ENCODE assay signal across 13 cellular contexts in the genomic region with DNA sequence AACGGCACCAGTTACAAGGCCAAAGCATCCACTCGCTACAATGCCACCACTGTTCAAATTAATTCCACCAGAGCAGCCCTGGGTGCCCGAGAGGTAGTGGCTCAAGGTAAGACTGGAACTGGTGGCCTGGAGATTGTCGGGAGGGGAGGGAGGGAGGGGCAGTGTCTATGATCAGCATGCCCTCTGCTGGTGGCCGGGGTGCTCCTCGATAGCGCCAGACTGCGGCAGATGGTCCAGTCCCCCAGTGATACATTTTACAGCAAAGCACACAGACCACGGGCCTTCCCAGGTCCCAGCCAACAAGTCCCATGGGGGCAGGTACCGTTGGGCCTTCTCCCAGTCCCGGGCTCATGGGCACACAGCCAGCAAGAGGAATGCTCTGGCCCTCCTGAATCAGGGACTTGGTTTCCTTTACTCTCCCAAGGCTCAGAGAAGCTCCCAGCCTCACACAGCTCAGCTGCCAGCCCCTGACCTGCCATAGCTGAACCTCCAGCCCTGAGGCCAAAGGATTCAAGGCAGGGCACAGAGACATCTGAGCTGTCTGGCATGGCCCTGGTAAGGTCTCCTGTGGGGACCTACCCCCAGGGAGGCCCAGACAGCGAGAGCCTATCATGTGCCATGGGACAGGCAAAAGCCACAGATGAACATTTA. TPM values are rescaled to one million over a fixed set of nuclear protein-coding genes. Genes with fewer than 3 reads are reported as not detected.
DNase-seq lines count a peak whose midpoint lies in the region; ATAC-seq and TF ChIP-seq lines count a peak whose summit lies in the region.
"Had no signal": no experiment of that assay in that cellular context is flagged by ENCODE, and none has a peak within 500 bp of the region (broad histone marks: within the 10 kb centered on the region; RNA-seq: fewer than 3 reads in every experiment).

No MANE protein-coding gene starts in this region.

- no peak overlapping the region for H2BK120ac ChIP-seq in H9 (ENCODE audit: low read depth, low read length, poor library complexity, severe bottlenecking)

- no peak overlapping the region for H4K91ac ChIP-seq in H9 (ENCODE audit: insufficient read length, low read depth, low read length)

- DNase-seq in AG04450 (ENCODE audit: low read depth, low spot score) (no peak), H9 (peak; percentile 68), OCI-LY7 (ENCODE audit: low spot score) (no peak), endodermal cell (peak; percentile 73), NCI-H146 (lab: John Stamatoyannopoulos, UW) (no peak), NCI-H2107 treated with DMSO at 0.1 percent for 48 hours (lab: John Stamatoyannopoulos, UW; ENCODE audit: unreplicated experiment) (no peak)
- no peak for DNase-seq in activated CD8-positive, alpha-beta memory T cell treated with anti-CD3 and anti-CD28 coated beads, Interleukin-2, amount 10 ng/mL, durations not matched to agents 7 days and 5 days
- DNase-seq: activated CD8-positive, alpha-beta memory T cell treated with anti-CD3 and anti-CD28 coated beads, Interleukin-2, amount 50 U/mL, for 48 hours; activated naive CD8-positive, alpha-beta T cell treated with anti-CD3 and anti-CD28 coated beads, Interleukin-2, amount 10 ng/mL, durations not matched to agents 7 days and 5 days; pancreas had no signal

- 0 out of 2 replicates have a peak, but pooled peaks have one; percentile 7 for TF ChIP-seq CTCF in AG04450 (IDR thresholded peaks at IDR 0.05; ENCODE audit: low read depth, low read length)
- TF ChIP-seq CTCF in H9 (conservative IDR thresholded peaks at IDR 0.05), result peak; percentile 61
- 0 out of 2 replicates have a peak, but pooled peaks have one; percentile 20 for TF ChIP-seq CTCF in OCI-LY7 (conservative IDR thresholded peaks at IDR 0.05; ENCODE audit: low read length)
- peak; percentile 57 for TF ChIP-seq CTCF in endodermal cell (conservative IDR thresholded peaks at IDR 0.05)

- no peak overlapping the region for H3K4ac ChIP-seq in H9 (ENCODE audit: low read depth, low read length)

- H3K27ac ChIP-seq in AG04450 (ENCODE audit: low read depth, low read length) (no peak overlapping the region), H9 (ENCODE audit: insufficient read length, low read depth, low read length) (no peak overlapping the region), OCI-LY7 (ENCODE audit: low read depth, low read length, poor library complexity, severe bottlenecking) (no peak overlapping the region), endodermal cell (ENCODE audit: low read depth, low read length) (no peak overlapping the region)
- H3K27ac ChIP-seq: pancreas, vagina had no signal

- H3K56ac ChIP-seq in H9 (ENCODE audit: insufficient read length, low read depth, low read length), result no peak overlapping the region

- no peak overlapping the region for H2BK12ac ChIP-seq in H9 (ENCODE audit: insufficient read length, low read depth, low read length)

- no peak overlapping the region for H3K4me2 ChIP-seq in H9 (ENCODE audit: insufficient read depth, insufficient read length, low read length)
- H3K4me2 ChIP-seq in OCI-LY7 (ENCODE audit: low read length), result no peak overlapping the region

- H3K4me1 Mint-ChIP-seq in H9, result peaks cover 7% of the 10 kb centered on the region in 2 experiments
- H3K4me1 Mint-ChIP-seq in endodermal cell, result no peaks in the 10 kb centered on the region
- H3K4me1 Mint-ChIP-seq in activated CD8-positive, alpha-beta memory T cell treated with anti-CD3 and anti-CD28 coated beads, Interleukin-2, amount 10 ng/mL, durations not matched to agents 7 days and 5 days, result no peaks in the 10 kb centered on the region
- H3K4me1 Mint-ChIP-seq: stimulated activated memory B cell treated with anti-CD40 and anti-IgM and Interleukin-4, amounts not matched to agents 10 μg/mL and 1 μg/mL and 100 μg/mL, for 72 hours had no signal

- H3K79me1 ChIP-seq in H9 (ENCODE audit: insufficient read depth, low read depth, low read length, poor library complexity, severe bottlenecking), result peaks cover 7% of the 10 kb centered on the region

- H3K79me2 ChIP-seq in H9 (ENCODE audit: insufficient read depth, low read length) (peaks cover 18% of the 10 kb centered on the region; the same call in 1 of the 2 replicates), OCI-LY7 (ENCODE audit: insufficient read depth, low read depth, low read length) (peaks cover 8% of the 10 kb centered on the region; the same call in 1 of the 2 replicates)

- no peak overlapping the region for H4K8ac ChIP-seq in H9 (replicated peaks; ENCODE audit: insufficient read length, low read depth, low read length)

- H2BK5ac ChIP-seq in H9 (ENCODE audit: insufficient read length, low read length), result no peak overlapping the region

- H3K36me3 ChIP-seq in OCI-LY7 (ENCODE audit: insufficient read depth, low read length) (no peaks in the 10 kb centered on the region), endodermal cell (ENCODE audit: control insufficient read depth, insufficient read depth, low read length) (no peaks in the 10 kb centered on the region)
- H3K36me3 ChIP-seq: pancreas, vagina had no signal

- intact Hi-C loops in OCI-LY7 (cut with micrococcal nuclease; ENCODE audit: unreplicated experiment), result no loop called here

- H3K4me3 ChIP-seq in AG04450 (ENCODE audit: low read depth, low read length), result no peak overlapping the region
- H3K4me3 ChIP-seq in OCI-LY7 (ENCODE audit: low read depth, low read length, poor library complexity, severe bottlenecking), result no peak overlapping the region
- no peak overlapping the region for H3K4me3 ChIP-seq in endodermal cell (ENCODE audit: low read length)
- H3K4me3 ChIP-seq: pancreas, vagina had no signal

- no peak overlapping the region for H2BK20ac ChIP-seq in H9 (ENCODE audit: low read depth, low read length, poor library complexity, severe bottlenecking)

- no peak overlapping the region for H2AFZ ChIP-seq in H9 (ENCODE audit: low read length)
- H2AFZ ChIP-seq in OCI-LY7 (ENCODE audit: low read length), result no peak overlapping the region

- H3K18ac ChIP-seq in H9 (ENCODE audit: insufficient read length, low read depth, low read length), result no peak overlapping the region

- H4K20me1 ChIP-seq in H9 (ENCODE audit: control insufficient read depth, insufficient read depth, insufficient read length) (no peaks in the 10 kb centered on the region), OCI-LY7 (ENCODE audit: insufficient read depth, low read length) (no peaks in the 10 kb centered on the region)

- H3K36me3 Mint-ChIP-seq in H9 (ENCODE audit: insufficient read depth in 1 of 3, low read depth in 3 of 3) (peaks cover 2 to 10% (median 6%) of the 10 kb centered on the region in 3 experiments; a peak in 5 of 7 replicates), endodermal cell (ENCODE audit: low read depth) (peaks cover 5% of the 10 kb centered on the region)
- H3K36me3 Mint-ChIP-seq in activated CD8-positive, alpha-beta memory T cell treated with anti-CD3 and anti-CD28 coated beads, Interleukin-2, amount 10 ng/mL, durations not matched to agents 7 days and 5 days, result peaks cover 4% of the 10 kb centered on the region
- H3K36me3 Mint-ChIP-seq: stimulated activated memory B cell treated with anti-CD40 and anti-IgM and Interleukin-4, amounts not matched to agents 10 μg/mL and 1 μg/mL and 100 μg/mL, for 72 hours had no signal

- no peak overlapping the region for H3K9ac ChIP-seq in H9 (ENCODE audit: extremely low read depth, insufficient read length, low read length)
- H3K9ac ChIP-seq in endodermal cell (ENCODE audit: extremely low read depth, low read length, poor library complexity, severe bottlenecking), result no peak overlapping the region

- H3K9me2 ChIP-seq in OCI-LY7 (ENCODE audit: insufficient read depth, low read length), result no peaks in the 10 kb centered on the region

- BruUV-seq in OCI-LY7 (replicated peaks; lab: Mats Ljungman, UMichigan), result no TSS peak

- H2BK15ac ChIP-seq in H9 (ENCODE audit: low read depth, low read length), result no peak overlapping the region

- no peaks in the 10 kb centered on the region for H3K4me1 ChIP-seq in H9 (ENCODE audit: insufficient read depth, low read length)
- no peaks in the 10 kb centered on the region for H3K4me1 ChIP-seq in OCI-LY7 (ENCODE audit: insufficient read depth, low read length, poor library complexity, severe bottlenecking)
- no peaks in the 10 kb centered on the region for H3K4me1 ChIP-seq in endodermal cell (ENCODE audit: control insufficient read depth, insufficient read depth, low read length)
- H3K4me1 ChIP-seq: vagina had no signal

- no peaks in the 10 kb centered on the region; the same call in 1 of the 2 replicates for H3K9me3 ChIP-seq in AG04450 (ENCODE audit: control insufficient read depth, insufficient read depth, low read length)
- H3K9me3 ChIP-seq in H9 (ENCODE audit: control insufficient read depth, low read depth, low read length), result no peaks in the 10 kb centered on the region
- H3K9me3 ChIP-seq in OCI-LY7 (ENCODE audit: low read length), result peaks cover 12% of the 10 kb centered on the region
- H3K9me3 ChIP-seq in endodermal cell (ENCODE audit: control insufficient read depth, low read length), result peaks cover 14% of the 10 kb centered on the region
- H3K9me3 ChIP-seq: pancreas, vagina had no signal

- POLR2A ChIA-PET in AG04450 (lab: Yijun Ruan, JAX) (no interaction called here), OCI-LY7 (lab: Charles Lee) (interaction anchor here (1.2 kb wide), 1 partner anchor 36 kb away, joined by 3 read pairs; no protein-coding TSS in a partner anchor)

- H2AK5ac ChIP-seq in H9 (ENCODE audit: insufficient read length, low read length), result no peak overlapping the region

- no peaks in the 10 kb centered on the region for H3K27me3 Mint-ChIP-seq in H9 (ENCODE audit: low read depth)
- no peaks in the 10 kb centered on the region for H3K27me3 Mint-ChIP-seq in endodermal cell (ENCODE audit: insufficient read depth)
- no peaks in the 10 kb centered on the region for H3K27me3 Mint-ChIP-seq in activated CD8-positive, alpha-beta memory T cell treated with anti-CD3 and anti-CD28 coated beads, Interleukin-2, amount 10 ng/mL, durations not matched to agents 7 days and 5 days
- H3K27me3 Mint-ChIP-seq: activated naive CD8-positive, alpha-beta T cell treated with anti-CD3 and anti-CD28 coated beads, Interleukin-2, amount 10 ng/mL, durations not matched to agents 7 days and 5 days; stimulated activated memory B cell treated with anti-CD40 and anti-IgM and Interleukin-4, amounts not matched to agents 10 μg/mL and 1 μg/mL and 100 μg/mL, for 72 hours had no signal

- CTCF ChIA-PET in AG04450 (lab: Charles Lee), result interaction anchor here (1.2 to 1.3 kb wide), 2 partner anchors 16 to 60 kb away, joined by 3 to 4 read pairs; no protein-coding TSS in a partner anchor
- CTCF ChIA-PET in OCI-LY7 (lab: Charles Lee; ENCODE audit: unreplicated experiment), result no interaction called here
- CTCF ChIA-PET in activated CD8-positive, alpha-beta memory T cell treated with anti-CD3 and anti-CD28 coated beads, Interleukin-2, amount 10 ng/mL, durations not matched to agents 7 days and 5 days (lab: Charles Lee), result interaction anchor here (0.9 to 1.3 kb wide), 3 partner anchors 14 to 30 kb away, joined by 3 to 5 read pairs (median 4); no protein-coding TSS in a partner anchor

- no CpG with 5 or more reads among the region's 12 CpGs for WGBS in H9 (ENCODE audit: extremely low coverage, insufficient read length, low lambda C conversion rate)
- WGBS in endodermal cell (ENCODE audit: insufficient coverage in 1 of 2, insufficient read length in 1 of 2), 2 experiments, result 88 to 95% methylated on average over 3 to 12 of the region's 12 CpGs

- H3K4me3 Mint-ChIP-seq in H9 (no peak overlapping the region; a peak in 1 of 5 replicates), endodermal cell (no peak overlapping the region)
- no peak overlapping the region for H3K4me3 Mint-ChIP-seq in activated CD8-positive, alpha-beta memory T cell treated with anti-CD3 and anti-CD28 coated beads, Interleukin-2, amount 10 ng/mL, durations not matched to agents 7 days and 5 days
- H3K4me3 Mint-ChIP-seq: activated naive CD8-positive, alpha-beta T cell treated with anti-CD3 and anti-CD28 coated beads, Interleukin-2, amount 10 ng/mL, durations not matched to agents 7 days and 5 days; stimulated activated memory B cell treated with anti-CD40 and anti-IgM and Interleukin-4, amounts not matched to agents 10 μg/mL and 1 μg/mL and 100 μg/mL, for 72 hours had no signal

- H3K27me3 ChIP-seq in AG04450 (ENCODE audit: control insufficient read depth, insufficient read depth, low read length) (no peaks in the 10 kb centered on the region), H9 (ENCODE audit: insufficient read depth, low read length) (no peaks in the 10 kb centered on the region), endodermal cell (ENCODE audit: control insufficient read depth, insufficient read depth, low read length, poor library complexity, severe bottlenecking) (no peaks in the 10 kb centered on the region)
- H3K27me3 ChIP-seq: pancreas, vagina had no signal

- peaks cover 5 to 10% of the 10 kb centered on the region in 2 experiments; a peak in 4 of 5 replicates for H3K9me3 Mint-ChIP-seq in H9
- peaks cover 11% of the 10 kb centered on the region for H3K9me3 Mint-ChIP-seq in endodermal cell
- H3K9me3 Mint-ChIP-seq in activated CD8-positive, alpha-beta memory T cell treated with anti-CD3 and anti-CD28 coated beads, Interleukin-2, amount 10 ng/mL, durations not matched to agents 7 days and 5 days (ENCODE audit: low read depth), result no peaks in the 10 kb centered on the region
- H3K9me3 Mint-ChIP-seq: activated naive CD8-positive, alpha-beta T cell treated with anti-CD3 and anti-CD28 coated beads, Interleukin-2, amount 10 ng/mL, durations not matched to agents 7 days and 5 days; stimulated activated memory B cell treated with anti-CD40 and anti-IgM and Interleukin-4, amounts not matched to agents 10 μg/mL and 1 μg/mL and 100 μg/mL, for 72 hours had no signal

- no peak for ATAC-seq in activated CD8-positive, alpha-beta memory T cell treated with anti-CD3 and anti-CD28 coated beads, Interleukin-2, amount 10 ng/mL, durations not matched to agents 7 days and 5 days
- ATAC-seq in GM21619 (IDR thresholded peaks at IDR 0.05; ENCODE audit: unreplicated experiment), result no peak
- ATAC-seq: pancreas; stimulated activated memory B cell treated with anti-CD40 and anti-IgM and Interleukin-4, amounts not matched to agents 10 μg/mL and 1 μg/mL and 100 μg/mL, for 72 hours had no signal

- H3K27ac Mint-ChIP-seq in H9, result peak overlapping the region in 1 of 3 experiments; percentile 88; a peak in 2 of 7 replicates
- no peak overlapping the region for H3K27ac Mint-ChIP-seq in endodermal cell
- H3K27ac Mint-ChIP-seq in activated CD8-positive, alpha-beta memory T cell treated with anti-CD3 and anti-CD28 coated beads, Interleukin-2, amount 10 ng/mL, durations not matched to agents 7 days and 5 days, result no peak overlapping the region
- H3K27ac Mint-ChIP-seq: activated naive CD8-positive, alpha-beta T cell treated with anti-CD3 and anti-CD28 coated beads, Interleukin-2, amount 10 ng/mL, durations not matched to agents 7 days and 5 days; stimulated activated memory B cell treated with anti-CD40 and anti-IgM and Interleukin-4, amounts not matched to agents 10 μg/mL and 1 μg/mL and 100 μg/mL, for 72 hours had no signal

- no peak overlapping the region for H3K23ac ChIP-seq in H9 (ENCODE audit: insufficient read length, low read depth, low read length)

- H3K14ac ChIP-seq in H9 (ENCODE audit: insufficient read depth, low read length), result no peak overlapping the region

- no peaks in the 10 kb centered on the region for H3K23me2 ChIP-seq in H9 (ENCODE audit: insufficient read length, low read depth, low read length, poor library complexity, severe bottlenecking)

- no peak overlapping the region for H3T11ph ChIP-seq in H9 (ENCODE audit: low read length)

- no peak overlapping the region for H4K5ac ChIP-seq in H9 (ENCODE audit: insufficient read length, low read depth, low read length)

RNA-seq across cellular contexts. Expression of gene ACOT7, which starts 15.3 kb away (rescaled TPM):
- polyA plus RNA-seq in AG04450 (2011; rRNA removed), result 80.1 and 102 TPM in 2 replicates
- 38.7 and 51.3 TPM in 2 replicates for polyA minus RNA-seq in AG04450 (2011; rRNA and poly(A)+ RNA removed)
- total RNA-seq in H9 (2021) (85.2 and 87.4 TPM in 2 replicates), OCI-LY7 (2022) (50.5 and 53.6 TPM in 2 replicates), endodermal cell (10 to 100 TPM; 51.3 to 70.7 TPM)
- 16.8 and 23.4 TPM in 2 replicates for total RNA-seq in OCI-LY7 (2014; rRNA removed; shearing (Covaris generic))
- 87.9 TPM for polyA plus RNA-seq in endodermal cell (2013, experiment 1 of 2)
- 87.7 TPM for polyA plus RNA-seq in endodermal cell (2013, experiment 2 of 2)
- total RNA-seq in activated CD8-positive, alpha-beta memory T cell treated with anti-CD3 and anti-CD28 coated beads, Interleukin-2, amount 10 ng/mL, durations not matched to agents 7 days and 5 days, result 10 to 100 TPM; 81.3 to 87.0 TPM

RNA-seq across cellular contexts. Expression of gene HES2, which starts 41.5 kb away (rescaled TPM):
- polyA plus RNA-seq in AG04450 (2011; rRNA removed), result not detected in 2 replicates
- polyA minus RNA-seq in AG04450 (2011; rRNA and poly(A)+ RNA removed), result not detected in 2 replicates
- total RNA-seq in H9 (2021) (0.81 and 1.2 TPM in 2 replicates), OCI-LY7 (2022) (not detected in 2 replicates), endodermal cell (not detected)
- not detected in 2 replicates for total RNA-seq in OCI-LY7 (2014; rRNA removed; shearing (Covaris generic))
- polyA plus RNA-seq in endodermal cell (2013, experiment 1 of 2), result 0.46 TPM
- polyA plus RNA-seq in endodermal cell (2013, experiment 2 of 2), result 0.04 TPM
- under 1 TPM in 1 of 2 experiments, not detected in 1; 0.52 TPM for total RNA-seq in activated CD8-positive, alpha-beta memory T cell treated with anti-CD3 and anti-CD28 coated beads, Interleukin-2, amount 10 ng/mL, durations not matched to agents 7 days and 5 days
- polyA plus RNA-seq: pancreas had no signal

RNA-seq across cellular contexts. Expression of gene ESPN, which starts 46.4 kb away (rescaled TPM):
- not detected in 2 replicates for polyA plus RNA-seq in AG04450 (2011; rRNA removed)
- not detected in 2 replicates for polyA minus RNA-seq in AG04450 (2011; rRNA and poly(A)+ RNA removed)
- total RNA-seq in H9 (2021) (53.1 and 59.3 TPM in 2 replicates), OCI-LY7 (2022) (not detected in 2 replicates), endodermal cell (10 to 100 TPM in 1 of 2 donors, 1 to 10 TPM in 1; 4.1 to 10.5 TPM)
- total RNA-seq in OCI-LY7 (2014; rRNA removed; shearing (Covaris generic)), result not detected in 2 replicates
- polyA plus RNA-seq in endodermal cell (2013, experiment 1 of 2), result 4.7 TPM
- 3.0 TPM for polyA plus RNA-seq in endodermal cell (2013, experiment 2 of 2)
- total RNA-seq in activated CD8-positive, alpha-beta memory T cell treated with anti-CD3 and anti-CD28 coated beads, Interleukin-2, amount 10 ng/mL, durations not matched to agents 7 days and 5 days, result under 1 TPM; 0.32 to 0.89 TPM

Comparison
In these comparisons a context has a peak if more than half of its experiments do, and no peak if none do; other contexts are left out.
1. DNase-seq: peak in H9 (single experiment) and endodermal cell (single experiment); none in AG04450 (single experiment), OCI-LY7 (single experiment), activated CD8-positive, alpha-beta memory T cell treated with anti-CD3 and anti-CD28 coated beads, Interleukin-2, amount 10 ng/mL, durations not matched to agents 7 days and 5 days (single experiment), NCI-H146 (single experiment) and NCI-H2107 treated with DMSO at 0.1 percent for 48 hours (single experiment).
2. CTCF ChIP-seq: peak in every context shown above with its lines; median percentile 61 in H9; 57 in endodermal cell; 20 in OCI-LY7; 7 in AG04450.